In genomic region chr11:6637871-6638270, GRCh38 we compare ENCODE assay signal across 15 cellular contexts. TPM values are rescaled to one million over a fixed set of nuclear protein-coding genes. Genes with fewer than 3 reads are reported as not detected.
DNase-seq lines count a peak whose midpoint lies in the region; ATAC-seq and TF ChIP-seq lines count a peak whose summit lies in the region.
"Had no signal": no experiment of that assay in that cellular context is flagged by ENCODE, and none has a peak within 500 bp of the region (broad histone marks: within the 10 kb centered on the region; RNA-seq: fewer than 3 reads in every experiment).

No MANE protein-coding gene starts in this region.

- H3K79me2 ChIP-seq in fibroblast of lung (ENCODE audit: control insufficient read depth, insufficient read depth, low read length), result no peaks in the 10 kb centered on the region

- DNase-seq in Right ventricle myocardium inferior (ENCODE audit: missing footprints) (no peak), right atrium auricular region (ENCODE audit: low spot score) (no peak), fibroblast of lung (ENCODE audit: low read depth in 2 of 2) (peak; percentile 50 to 80), mucosa of gallbladder (ENCODE audit: low spot score) (peak; percentile 63), NCI-H2081 treated with DMSO at 0.1 percent for 48 hours (lab: John Stamatoyannopoulos, UW) (no peak), epidermal melanocyte (ENCODE audit: insufficient read length, low spot score) (no peak)
- DNase-seq: activated CD4-positive, alpha-beta T cell treated with anti-CD3 and anti-CD28 coated beads for 4 hours; activated effector memory CD4-positive, alpha-beta T cell treated with Interleukin-2 at 50 U/mL for 16 hours; NCI-H526 treated with DMSO at 0.1 percent for 48 hours; nephron progenitor cell; stimulated activated CD4-positive, alpha-beta T cell treated with anti-CD3 and anti-CD28 coated beads, Interleukin-2, amount 100 ng/mL, for 24 hours had no signal

- H3K4me2 ChIP-seq in fibroblast of lung (ENCODE audit: extremely low read depth, insufficient read depth, low read length), result peak overlapping the region; percentile 33
- H3K4me2 ChIP-seq: A549 had no signal

- intact Hi-C loops in Right ventricle myocardium inferior (cut with DNase I), result no loop called here

- H3K36me3 ChIP-seq in right atrium auricular region (peaks cover 27% of the 10 kb centered on the region), fibroblast of lung (ENCODE audit: control insufficient read depth, insufficient read depth, low read length) (no peaks in the 10 kb centered on the region)

- H3K9me3 ChIP-seq in right atrium auricular region (no peaks in the 10 kb centered on the region), fibroblast of lung (ENCODE audit: control insufficient read depth, insufficient read depth, low read depth, low read length) (no peaks in the 10 kb centered on the region)
- H3K9me3 ChIP-seq: A549 had no signal

- no peaks in the 10 kb centered on the region for H4K20me1 ChIP-seq in fibroblast of lung (ENCODE audit: control insufficient read depth, extremely low read depth, insufficient read depth, low read length)

- H3K4me3 ChIP-seq in right atrium auricular region (no peak overlapping the region), fibroblast of lung (replicated peaks in 1 of 4; ENCODE audit: control extremely low read depth in 1 of 4, insufficient read depth in 1 of 4, low read depth in 3 of 4, low read length in 4 of 4) (no peak overlapping the region)
- H3K4me3 ChIP-seq: A549 had no signal

- no peaks in the 10 kb centered on the region for H3K27me3 ChIP-seq in right atrium auricular region
- no peaks in the 10 kb centered on the region for H3K27me3 ChIP-seq in fibroblast of lung (ENCODE audit: control insufficient read depth, insufficient read depth, low read length)

- H3K4me1 ChIP-seq in right atrium auricular region, result peaks cover 0 to 62% of the 10 kb centered on the region in 2 donors
- peaks cover 12% of the 10 kb centered on the region for H3K4me1 ChIP-seq in fibroblast of lung (ENCODE audit: control insufficient read depth, extremely low read depth, insufficient read depth, low read length)

- ATAC-seq in Right ventricle myocardium inferior, result peak; percentile 67
- ATAC-seq in HG03280 (IDR thresholded peaks at IDR 0.05; ENCODE audit: unreplicated experiment), result no peak
- no peak for ATAC-seq in HG02840 (IDR thresholded peaks at IDR 0.05; ENCODE audit: low FRiP score, unreplicated experiment)
- ATAC-seq: SK-N-SH treated with all-trans-retinoic acid at 6 μM for 48 hours had no signal

- no peak overlapping the region for H3K9ac ChIP-seq in fibroblast of lung (ENCODE audit: insufficient read depth, low read length)

- H3K27ac ChIP-seq in right atrium auricular region, result no peak overlapping the region
- peak overlapping the region; percentile 4 for H3K27ac ChIP-seq in fibroblast of lung (ENCODE audit: insufficient read depth, low read length)
- H3K27ac ChIP-seq: A549 had no signal

- no peak for TF ChIP-seq CTCF in right atrium auricular region (IDR thresholded peaks at IDR 0.05)
- no peak for TF ChIP-seq CTCF in fibroblast of lung (conservative IDR thresholded peaks at IDR 0.05 in 1 of 2, IDR thresholded peaks at IDR 0.05 in 1 of 2; ENCODE audit: low read depth in 1 of 2, low read length in 2 of 2)

- H2AFZ ChIP-seq in fibroblast of lung (ENCODE audit: low read length), result no peak overlapping the region

RNA-seq across cellular contexts. Expression of gene DCHS1, which starts 17.7 kb away (rescaled TPM):
- total RNA-seq in Right ventricle myocardium inferior (10.7 TPM), right atrium auricular region (10 to 100 TPM in 1 of 2 donors, 1 to 10 TPM in 1; 9.3 to 23.0 TPM), fibroblast of lung (11.0 and 23.9 TPM in 2 replicates), mucosa of gallbladder (25.1 TPM)
- polyA plus RNA-seq in fibroblast of lung, result 0.92 and 5.0 TPM in 2 replicates
- 1.9 and 8.5 TPM in 2 replicates for polyA plus RNA-seq in fibroblast of lung (2012)
- polyA minus RNA-seq in fibroblast of lung (ENCODE audit: low replicate concordance), result 17.9 and 76.9 TPM in 2 replicates

RNA-seq across cellular contexts. Expression of gene TPP1, which starts 18.6 kb away (rescaled TPM):
- total RNA-seq in Right ventricle myocardium inferior (81.5 TPM), right atrium auricular region (10 to 100 TPM; 48.8 to 83.1 TPM), fibroblast of lung (93.7 and 127 TPM in 2 replicates), mucosa of gallbladder (161 TPM)
- 136 and 195 TPM in 2 replicates for polyA plus RNA-seq in fibroblast of lung
- 76.3 and 89.6 TPM in 2 replicates for polyA plus RNA-seq in fibroblast of lung (2012)
- 189 and 228 TPM in 2 replicates for polyA minus RNA-seq in fibroblast of lung (ENCODE audit: low replicate concordance)

RNA-seq across cellular contexts. Expression of gene TAF10, which starts 25.9 kb away (rescaled TPM):
- 90.9 TPM for total RNA-seq in Right ventricle myocardium inferior
- 10 to 100 TPM; 26.6 to 54.0 TPM for total RNA-seq in right atrium auricular region
- total RNA-seq in fibroblast of lung, result 61.9 and 77.8 TPM in 2 replicates
- polyA plus RNA-seq in fibroblast of lung, result 142 and 176 TPM in 2 replicates
- 314 and 382 TPM in 2 replicates for polyA plus RNA-seq in fibroblast of lung (2012)
- polyA minus RNA-seq in fibroblast of lung (ENCODE audit: low replicate concordance), result 228 and 438 TPM in 2 replicates
- 142 TPM for total RNA-seq in mucosa of gallbladder

RNA-seq across cellular contexts. Expression of gene ILK, which starts 34.3 kb away (rescaled TPM):
- total RNA-seq in Right ventricle myocardium inferior, result 233 TPM
- 100 to 1,000 TPM; 142 to 193 TPM for total RNA-seq in right atrium auricular region
- 136 and 176 TPM in 2 replicates for total RNA-seq in fibroblast of lung
- 420 and 461 TPM in 2 replicates for polyA plus RNA-seq in fibroblast of lung
- 336 and 355 TPM in 2 replicates for polyA plus RNA-seq in fibroblast of lung (2012)
- polyA minus RNA-seq in fibroblast of lung (ENCODE audit: low replicate concordance), result 406 and 477 TPM in 2 replicates
- 261 TPM for total RNA-seq in mucosa of gallbladder

RNA-seq across cellular contexts. Expression of gene RRP8, which starts 34.5 kb away (rescaled TPM):
- total RNA-seq in Right ventricle myocardium inferior (22.9 TPM), right atrium auricular region (10 to 100 TPM in 1 of 2 donors, 1 to 10 TPM in 1; 9.7 to 12.2 TPM), fibroblast of lung (9.2 and 12.1 TPM in 2 replicates), mucosa of gallbladder (25.8 TPM)
- polyA plus RNA-seq in fibroblast of lung, result 12.6 and 13.2 TPM in 2 replicates
- polyA plus RNA-seq in fibroblast of lung (2012), result 10.3 and 15.2 TPM in 2 replicates
- polyA minus RNA-seq in fibroblast of lung (ENCODE audit: low replicate concordance), result 5.9 and 12.7 TPM in 2 replicates

Comparison
In these comparisons a context has a peak if more than half of its experiments do, and no peak if none do; other contexts are left out.
1. DNase-seq: peak in fibroblast of lung (2 of 2) and mucosa of gallbladder (single experiment); none in Right ventricle myocardium inferior (single experiment), right atrium auricular region (single experiment), NCI-H2081 treated with DMSO at 0.1 percent for 48 hours (single experiment) and epidermal melanocyte (single experiment).